In genomic region chr7:446289-446935, GRCh38 we compare ENCODE assay signal across 16 cellular contexts.
DNase-seq lines count a peak whose midpoint lies in the region; ATAC-seq, FAIRE-seq and TF ChIP-seq lines count a peak whose summit lies in the region.
"Had no signal": no experiment of that assay in that cellular context is flagged by ENCODE, and none has a peak within 500 bp of the region (broad histone marks: within the 10 kb centered on the region; RNA-seq: fewer than 3 reads in every experiment).

No MANE protein-coding gene starts in this region.

- H2BK12ac ChIP-seq in mesenchymal stem cell (ENCODE audit: low read length in 2 of 2), result no peak overlapping the region
- H2BK12ac ChIP-seq in trophoblast cell (ENCODE audit: low read length), result no peak overlapping the region

- TF ChIP-seq POLR2A in K562 (conservative IDR thresholded peaks at IDR 0.05) (no peak), tibial nerve (IDR thresholded peaks at IDR 0.05) (no peak)

- TF ChIP-seq RAD21 in K562 (CRISPR knock-in tag; conservative IDR thresholded peaks at IDR 0.05 in 1 of 2, IDR thresholded peaks at IDR 0.05 in 1 of 2), result no peak

- no peak overlapping the region for H2BK5ac ChIP-seq in mesenchymal stem cell (ENCODE audit: low read depth, low read length, poor library complexity, severe bottlenecking)
- no peak overlapping the region for H2BK5ac ChIP-seq in trophoblast cell (ENCODE audit: low read depth, low read length, poor library complexity)

- H3K23ac ChIP-seq in mesenchymal stem cell (ENCODE audit: low read length in 2 of 2) (no peak overlapping the region), trophoblast cell (ENCODE audit: low read length) (no peak overlapping the region)

- H3K36me3 ChIP-seq in right atrium auricular region (no peaks in the 10 kb centered on the region), K562 (ENCODE audit: control insufficient read depth, insufficient read depth, low read length) (no peaks in the 10 kb centered on the region), mesenchymal stem cell (ENCODE audit: control insufficient read depth in 1 of 2, insufficient read depth in 2 of 2, low read depth in 1 of 2, low read length in 2 of 2) (peaks cover 0 to 3% of the 10 kb centered on the region in 2 experiments), trophoblast cell (ENCODE audit: control insufficient read depth in 1 of 2, insufficient read depth in 2 of 2, low read length in 2 of 2) (no peaks in the 10 kb centered on the region), MG63 (no peaks in the 10 kb centered on the region), tibial nerve (no peaks in the 10 kb centered on the region)
- H3K36me3 ChIP-seq: BE2C had no signal

- in situ Hi-C loops in K562 (cut with MboI), result no loop called here

- H3K4me3 ChIP-seq in right atrium auricular region, result no peak overlapping the region
- H3K4me3 ChIP-seq in K562, result no peak overlapping the region
- H3K4me3 ChIP-seq in mesenchymal stem cell (ENCODE audit: insufficient read depth in 1 of 2, low read depth in 1 of 2, low read length in 2 of 2), result no peak overlapping the region
- H3K4me3 ChIP-seq in trophoblast cell (ENCODE audit: low read depth, low read length), result no peak overlapping the region
- no peak overlapping the region for H3K4me3 ChIP-seq in MG63
- no peak overlapping the region for H3K4me3 ChIP-seq in tibial nerve
- H3K4me3 ChIP-seq: GM12878 had no signal

- DNase-seq in Right ventricle myocardium superior (peak; percentile 39), right atrium auricular region (ENCODE audit: low spot score) (no peak), K562 (ENCODE audit: extremely low read depth in 1 of 4, low spot score in 3 of 4) (no peak), mesenchymal stem cell (no peak), trophoblast cell (no peak), MG63 (no peak), tibial nerve (ENCODE audit: low spot score in 2 of 2) (no peak), NCI-H1417 treated with DMSO at 0.1 percent for 48 hours (lab: John Stamatoyannopoulos, UW) (no peak)
- DNase-seq: BE2C; CD4-positive, alpha-beta memory T cell; DMS79 had no signal

- POLR2A ChIA-PET in K562 (lab: Yijun Ruan, JAX), result no interaction called here

- H3K4ac ChIP-seq in mesenchymal stem cell (ENCODE audit: low read depth in 1 of 2, low read length in 2 of 2), result peak overlapping the region in 1 of 2 experiments; percentile 15
- H3K4ac ChIP-seq in trophoblast cell (ENCODE audit: low read depth, low read length), result no peak overlapping the region

- H3K14ac ChIP-seq in mesenchymal stem cell (ENCODE audit: low read length in 2 of 2), result no peak overlapping the region
- no peak overlapping the region for H3K14ac ChIP-seq in trophoblast cell (ENCODE audit: low read length)

- H3K18ac ChIP-seq in mesenchymal stem cell (ENCODE audit: low read depth in 1 of 2, low read length in 2 of 2) (no peak overlapping the region), trophoblast cell (ENCODE audit: low read length) (no peak overlapping the region)

- no peaks in the 10 kb centered on the region for H3K9me1 ChIP-seq in K562 (ENCODE audit: control insufficient read depth, insufficient read depth, low read length)

- FAIRE-seq in K562 (lab: Jason Lieb, UNC), result no peak
- FAIRE-seq: A204.1, GM12878 had no signal

- H2BK15ac ChIP-seq in mesenchymal stem cell (ENCODE audit: low read depth, poor library complexity, severe bottlenecking), result no peak overlapping the region

- 32% methylated on average over 21 of the region's 29 CpGs for WGBS in K562 (ENCODE audit: insufficient coverage, low coverage, missing lambda C conversion rate)
- WGBS in mesenchymal stem cell, result 81% methylated on average over 27 of the region's 29 CpGs
- WGBS in trophoblast cell (ENCODE audit: extremely low coverage, insufficient coverage, insufficient read length), result no CpG with 5 or more reads among the region's 29 CpGs
- 79 to 82% methylated on average over 28 to 29 of the region's 29 CpGs for WGBS in tibial nerve, 2 donors

- TF ChIP-seq CTCF in right atrium auricular region (IDR thresholded peaks at IDR 0.05) (no peak), K562 (IDR thresholded peaks at IDR 0.05 in 2 of 3, conservative IDR thresholded peaks at IDR 0.05 in 1 of 3; ENCODE audit: insufficient read depth in 2 of 3, low read depth in 1 of 3, low read length in 3 of 3) (no peak), tibial nerve (IDR thresholded peaks at IDR 0.05) (no peak)

- H4K20me1 ChIP-seq in K562 (replicated peaks; ENCODE audit: control insufficient read depth, insufficient read depth, low read length), result no peaks in the 10 kb centered on the region

- H3K79me1 ChIP-seq in mesenchymal stem cell (replicated peaks; ENCODE audit: low read length, poor library complexity, severe bottlenecking) (no peaks in the 10 kb centered on the region), trophoblast cell (ENCODE audit: low read length) (peaks cover 3% of the 10 kb centered on the region)

- H3K27ac ChIP-seq in right atrium auricular region, result no peak overlapping the region
- no peak overlapping the region for H3K27ac ChIP-seq in K562 (ENCODE audit: extremely low read depth, low read depth, low read length)
- H3K27ac ChIP-seq in mesenchymal stem cell (ENCODE audit: low read length, poor library complexity, severe bottlenecking), result no peak overlapping the region
- H3K27ac ChIP-seq in trophoblast cell (ENCODE audit: low read depth, low read length), result no peak overlapping the region
- H3K27ac ChIP-seq in tibial nerve, result no peak overlapping the region
- H3K27ac ChIP-seq: C4-2B, HL-60 had no signal

- no peak overlapping the region for H4K12ac ChIP-seq in trophoblast cell (ENCODE audit: low read depth, low read length)

- H3K79me2 ChIP-seq in K562 (ENCODE audit: control insufficient read depth, insufficient read depth, low read length) (no peaks in the 10 kb centered on the region), trophoblast cell (ENCODE audit: control insufficient read depth, insufficient read depth, low read length, poor library complexity) (no peaks in the 10 kb centered on the region)

- H2BK120ac ChIP-seq in mesenchymal stem cell (ENCODE audit: low read depth, low read length) (no peak overlapping the region), trophoblast cell (ENCODE audit: insufficient read depth, low read length, poor library complexity) (no peak overlapping the region)

- no peak overlapping the region for H4K8ac ChIP-seq in mesenchymal stem cell (ENCODE audit: low read length)
- no peak overlapping the region for H4K8ac ChIP-seq in trophoblast cell (ENCODE audit: low read depth, low read length)

- H3K9ac ChIP-seq in K562 (ENCODE audit: insufficient read depth in 1 of 2, low read depth in 2 of 2, low read length in 2 of 2) (no peak overlapping the region), mesenchymal stem cell (ENCODE audit: low read length) (no peak overlapping the region), trophoblast cell (ENCODE audit: low read length) (no peak overlapping the region)

- H4K91ac ChIP-seq in mesenchymal stem cell (ENCODE audit: low read length) (peak overlapping the region; percentile 34), trophoblast cell (ENCODE audit: low read depth, low read length) (peak overlapping the region; percentile 7)

- H3K9me3 ChIP-seq in right atrium auricular region (no peaks in the 10 kb centered on the region), K562 (replicated peaks; ENCODE audit: control insufficient read depth, insufficient read depth, low read depth, low read length) (no peaks in the 10 kb centered on the region), mesenchymal stem cell (ENCODE audit: control insufficient read depth, low read length) (peaks cover 10% of the 10 kb centered on the region), trophoblast cell (ENCODE audit: insufficient read depth, low read depth, low read length) (peaks cover 8% of the 10 kb centered on the region), MG63 (no peaks in the 10 kb centered on the region), tibial nerve (no peaks in the 10 kb centered on the region)

- H2AK5ac ChIP-seq in mesenchymal stem cell (ENCODE audit: low read length, severe bottlenecking) (no peak overlapping the region), trophoblast cell (ENCODE audit: low read length) (no peak overlapping the region)

- H3K4me1 ChIP-seq in right atrium auricular region (no peaks in the 10 kb centered on the region), K562 (replicated peaks in 1 of 2; ENCODE audit: control insufficient read depth in 2 of 2, insufficient read depth in 2 of 2, low read length in 2 of 2) (peaks cover 0 to 32% of the 10 kb centered on the region in 2 experiments; a peak in 3 of 5 replicates), mesenchymal stem cell (ENCODE audit: control insufficient read depth, insufficient read depth, low read depth, low read length) (no peaks in the 10 kb centered on the region), trophoblast cell (ENCODE audit: control insufficient read depth in 1 of 2, insufficient read depth in 2 of 2, low read length in 2 of 2) (peaks cover 2 to 3% of the 10 kb centered on the region in 2 experiments), tibial nerve (peaks cover 0 to 16% (median 0%) of the 10 kb centered on the region in 4 donors)
- H3K4me1 ChIP-seq: BE2C had no signal

- no TSS peak for BruUV-seq in K562 (replicated peaks; lab: Mats Ljungman, UMichigan)

- intact Hi-C loops in Right ventricle myocardium superior (cut with DNase I) (no loop called here), K562 (cut with micrococcal nuclease) (no loop called here)

- H2AFZ ChIP-seq in K562 (ENCODE audit: low read depth, low read length) (no peak overlapping the region), mesenchymal stem cell (ENCODE audit: low read depth, low read length) (no peak overlapping the region), trophoblast cell (ENCODE audit: insufficient read depth, low read length, poor library complexity) (no peak overlapping the region)

- H3K4me2 ChIP-seq in K562 (ENCODE audit: insufficient read depth, low read length) (no peak overlapping the region), mesenchymal stem cell (ENCODE audit: low read length, poor library complexity, severe bottlenecking) (no peak overlapping the region), trophoblast cell (ENCODE audit: low read length) (no peak overlapping the region)

- no peak for TF ChIP-seq EP300 in K562 (IDR thresholded peaks at IDR 0.05; ENCODE audit: low read length)
- TF ChIP-seq EP300 in tibial nerve (IDR thresholded peaks at IDR 0.05), result no peak

- H3K27me3 ChIP-seq in right atrium auricular region (no peaks in the 10 kb centered on the region), K562 (ENCODE audit: control insufficient read depth in 2 of 2, insufficient read depth in 2 of 2, low read length in 2 of 2) (peaks cover 0 to 11% of the 10 kb centered on the region in 2 experiments; a peak in 3 of 5 replicates), mesenchymal stem cell (ENCODE audit: control insufficient read depth in 1 of 2, insufficient read depth in 1 of 2, low read length in 2 of 2) (peaks cover 23 to 56% of the 10 kb centered on the region in 2 experiments), trophoblast cell (ENCODE audit: insufficient read depth, low read length) (peaks cover 2% of the 10 kb centered on the region), MG63 (peaks cover 3% of the 10 kb centered on the region; the same call in 1 of the 2 replicates), tibial nerve (peaks cover 0 to 6% of the 10 kb centered on the region in 2 donors)
- H3K27me3 ChIP-seq: BE2C had no signal

- CTCF ChIA-PET in K562 (lab: Yijun Ruan, JAX; ENCODE audit: low intra/inter-chr PET ratio), result no interaction called here

- no peak for ATAC-seq in Right ventricle myocardium superior (ENCODE audit: poor library complexity)
- peak; percentile 32; the same call in 1 of the 3 replicates for ATAC-seq in K562
- ATAC-seq: GM12878, HCT116 had no signal
